Comparison of ENCODE assay signal across 24 cellular contexts in genomic region chr5:2993301-2993700, GRCh38.
DNase-seq lines count a peak whose midpoint lies in the region; ATAC-seq and TF ChIP-seq lines count a peak whose summit lies in the region.
"Had no signal": no experiment of that assay in that cellular context is flagged by ENCODE, and none has a peak within 500 bp of the region (broad histone marks: within the 10 kb centered on the region; RNA-seq: fewer than 3 reads in every experiment).

No MANE protein-coding gene starts in this region.

- H3K4me3 ChIP-seq in esophagus muscularis mucosa, result no peak overlapping the region
- H3K4me3 ChIP-seq: BLaER1, GM12878 had no signal

- no peaks in the 10 kb centered on the region for H3K9me3 ChIP-seq in esophagus muscularis mucosa
- H3K9me3 ChIP-seq: BE2C, BLaER1 had no signal

- intact Hi-C loops in activated CD4-positive, alpha-beta T cell treated with anti-CD3 and anti-CD28 coated beads, Interleukin-2, amount 10 ng/mL, durations not matched to agents 24 days and 14 days (cut with micrococcal nuclease), result no loop called here
- intact Hi-C loops in esophagus muscularis mucosa (cut with DNase I), result no loop called here

- peaks cover 4% of the 10 kb centered on the region for H3K9me3 Mint-ChIP-seq in activated CD4-positive, alpha-beta T cell treated with anti-CD3 and anti-CD28 coated beads, Interleukin-2, amount 10 ng/mL, durations not matched to agents 24 days and 14 days
- peaks cover 38% of the 10 kb centered on the region for H3K9me3 Mint-ChIP-seq in osteocyte (ENCODE audit: unreplicated experiment)

- TF ChIP-seq POLR2A in esophagus muscularis mucosa (IDR thresholded peaks at IDR 0.05; ENCODE audit: low read depth), result no peak

- no peak overlapping the region for H3K27ac ChIP-seq in esophagus muscularis mucosa (replicated peaks in 1 of 4)
- H3K27ac ChIP-seq: BLaER1 had no signal

- H3K36me3 ChIP-seq in esophagus muscularis mucosa, result no peaks in the 10 kb centered on the region
- H3K36me3 ChIP-seq: BE2C, BLaER1 had no signal

- peak; percentile 28 for DNase-seq in activated CD4-positive, alpha-beta T cell treated with anti-CD3 and anti-CD28 coated beads, Interleukin-2, amount 10 ng/mL, durations not matched to agents 24 days and 14 days
- no peak for DNase-seq in activated CD4-positive, alpha-beta T cell treated with anti-CD3 and anti-CD28 coated beads, Interleukin-2, amount 50 U/mL, for 1 hour
- DNase-seq in esophagus muscularis mucosa (ENCODE audit: extremely low spot score) (peak; percentile 74), osteocyte (ENCODE audit: extremely low spot score, unreplicated experiment) (peak; percentile 60), NCI-H2171 treated with DMSO at 0.1 percent for 48 hours (lab: John Stamatoyannopoulos, UW) (no peak)
- DNase-seq: 8988T; ACHN; BE2C; C1 segment of cervical spinal cord; CD4-positive, alpha-beta memory T cell; CD4-positive, CD25-positive, alpha-beta regulatory T cell; CD8-positive, alpha-beta memory T cell; COR-L47; DMS 273 treated with DMSO at 0.1 percent for 48 hours; DMS153; DMS53; DMS79; DND-41; EL; GDM1 had no signal

- no peak overlapping the region for H3K4me3 Mint-ChIP-seq in activated CD4-positive, alpha-beta T cell treated with anti-CD3 and anti-CD28 coated beads, Interleukin-2, amount 10 ng/mL, durations not matched to agents 24 days and 14 days
- H3K4me3 Mint-ChIP-seq in osteocyte (ENCODE audit: unreplicated experiment), result no peak overlapping the region
- H3K4me3 Mint-ChIP-seq: CD14-positive monocyte; CD4-positive, alpha-beta memory T cell; CD4-positive, CD25-positive, alpha-beta regulatory T cell; CD8-positive, alpha-beta memory T cell had no signal

- WGBS in esophagus muscularis mucosa, result 68% methylated on average over 10 of the region's 10 CpGs

- H3K36me3 Mint-ChIP-seq in activated CD4-positive, alpha-beta T cell treated with anti-CD3 and anti-CD28 coated beads, Interleukin-2, amount 10 ng/mL, durations not matched to agents 24 days and 14 days (ENCODE audit: low read depth), result no peaks in the 10 kb centered on the region
- H3K36me3 Mint-ChIP-seq in osteocyte (ENCODE audit: unreplicated experiment), result no peaks in the 10 kb centered on the region
- H3K36me3 Mint-ChIP-seq: CD14-positive monocyte; CD4-positive, alpha-beta memory T cell; CD4-positive, CD25-positive, alpha-beta regulatory T cell; CD8-positive, alpha-beta memory T cell had no signal

- no peak for ATAC-seq in HG02763 (IDR thresholded peaks at IDR 0.05; ENCODE audit: unreplicated experiment)
- ATAC-seq: GM12878 had no signal

- H3K27me3 ChIP-seq in esophagus muscularis mucosa, result peaks cover 0 to 11% (median 0%) of the 10 kb centered on the region in 4 donors
- H3K27me3 ChIP-seq: BE2C, BLaER1 had no signal

- no peaks in the 10 kb centered on the region for H3K4me1 ChIP-seq in esophagus muscularis mucosa
- H3K4me1 ChIP-seq: BE2C, BLaER1 had no signal

- H3K27ac Mint-ChIP-seq in activated CD4-positive, alpha-beta T cell treated with anti-CD3 and anti-CD28 coated beads, Interleukin-2, amount 10 ng/mL, durations not matched to agents 24 days and 14 days, result no peak overlapping the region
- H3K27ac Mint-ChIP-seq in osteocyte (ENCODE audit: unreplicated experiment), result no peak overlapping the region
- H3K27ac Mint-ChIP-seq: CD14-positive monocyte; CD4-positive, alpha-beta memory T cell; CD4-positive, CD25-positive, alpha-beta regulatory T cell; CD8-positive, alpha-beta memory T cell had no signal

- no peaks in the 10 kb centered on the region for H3K27me3 Mint-ChIP-seq in activated CD4-positive, alpha-beta T cell treated with anti-CD3 and anti-CD28 coated beads, Interleukin-2, amount 10 ng/mL, durations not matched to agents 24 days and 14 days
- no peaks in the 10 kb centered on the region for H3K27me3 Mint-ChIP-seq in osteocyte (ENCODE audit: unreplicated experiment)
- H3K27me3 Mint-ChIP-seq: CD4-positive, alpha-beta memory T cell; CD4-positive, CD25-positive, alpha-beta regulatory T cell; CD8-positive, alpha-beta memory T cell had no signal

- no peak for TF ChIP-seq EP300 in esophagus muscularis mucosa (IDR thresholded peaks at IDR 0.05)

- TF ChIP-seq CTCF in esophagus muscularis mucosa (IDR thresholded peaks at IDR 0.05) (no peak), osteocyte (IDR thresholded peaks at IDR 0.05) (no peak)

- H3K4me1 Mint-ChIP-seq in activated CD4-positive, alpha-beta T cell treated with anti-CD3 and anti-CD28 coated beads, Interleukin-2, amount 10 ng/mL, durations not matched to agents 24 days and 14 days, result no peaks in the 10 kb centered on the region
- no peaks in the 10 kb centered on the region for H3K4me1 Mint-ChIP-seq in osteocyte (ENCODE audit: unreplicated experiment)
- H3K4me1 Mint-ChIP-seq: CD14-positive monocyte; CD4-positive, alpha-beta memory T cell; CD4-positive, CD25-positive, alpha-beta regulatory T cell; CD8-positive, alpha-beta memory T cell had no signal

Comparison
In these comparisons a context has a peak if more than half of its experiments do, and no peak if none do; other contexts are left out.
1. DNase-seq: peak in activated CD4-positive, alpha-beta T cell treated with anti-CD3 and anti-CD28 coated beads, Interleukin-2, amount 10 ng/mL, durations not matched to agents 24 days and 14 days (single experiment), esophagus muscularis mucosa (single experiment) and osteocyte (single experiment); none in activated CD4-positive, alpha-beta T cell treated with anti-CD3 and anti-CD28 coated beads, Interleukin-2, amount 50 U/mL, for 1 hour (single experiment) and NCI-H2171 treated with DMSO at 0.1 percent for 48 hours (single experiment).